In genomic region chr5:96968074-96968473, GRCh38 we compare ENCODE assay signal across 10 cellular contexts. TPM values are rescaled to one million over a fixed set of nuclear protein-coding genes. Genes with fewer than 3 reads are reported as not detected.
DNase-seq lines count a peak whose midpoint lies in the region; ATAC-seq, FAIRE-seq and TF ChIP-seq lines count a peak whose summit lies in the region.
"Had no signal": no experiment of that assay in that cellular context is flagged by ENCODE, and none has a peak within 500 bp of the region (broad histone marks: within the 10 kb centered on the region; RNA-seq: fewer than 3 reads in every experiment).

No MANE protein-coding gene starts in this region.

- H3K36me3 ChIP-seq in bronchial epithelial cell (ENCODE audit: control insufficient read depth, insufficient read depth, low read length) (no peaks in the 10 kb centered on the region), mesenchymal stem cell (ENCODE audit: control insufficient read depth in 1 of 2, insufficient read depth in 2 of 2, low read depth in 1 of 2, low read length in 2 of 2) (no peaks in the 10 kb centered on the region), Caco-2 (ENCODE audit: control insufficient read depth, insufficient read depth, low read length) (no peaks in the 10 kb centered on the region)

- H3K27me3 ChIP-seq in bronchial epithelial cell (ENCODE audit: control insufficient read depth, insufficient read depth, low read length) (no peaks in the 10 kb centered on the region), mesenchymal stem cell (ENCODE audit: control insufficient read depth in 1 of 2, insufficient read depth in 1 of 2, low read length in 2 of 2) (no peaks in the 10 kb centered on the region), Caco-2 (replicated peaks; ENCODE audit: control insufficient read depth, insufficient read depth, low read length) (no peaks in the 10 kb centered on the region)
- H3K27me3 ChIP-seq: spleen had no signal

- TF ChIP-seq CTCF in bronchial epithelial cell (IDR thresholded peaks at IDR 0.05; ENCODE audit: insufficient read depth, low read length, severe bottlenecking) = no peak
- no peak for TF ChIP-seq CTCF in Caco-2 (IDR thresholded peaks at IDR 0.05; ENCODE audit: insufficient read depth in 1 of 2, low read depth in 1 of 2, low read length in 1 of 2, severe bottlenecking in 1 of 2, unreplicated experiment in 1 of 2)

- no peak overlapping the region for H2AK5ac ChIP-seq in mesenchymal stem cell (ENCODE audit: low read length, severe bottlenecking)

- no peak for ATAC-seq in HG02571 (IDR thresholded peaks at IDR 0.05; ENCODE audit: unreplicated experiment)

- no peak overlapping the region for H4K91ac ChIP-seq in mesenchymal stem cell (ENCODE audit: low read length)

- no peak overlapping the region for H2AFZ ChIP-seq in mesenchymal stem cell (ENCODE audit: low read depth, low read length)

- no peak overlapping the region for H2BK120ac ChIP-seq in mesenchymal stem cell (ENCODE audit: low read depth, low read length)

- peaks cover 12% of the 10 kb centered on the region for H3K4me1 Mint-ChIP-seq in Caco-2 (ENCODE audit: low read depth, unreplicated experiment)

- no peak overlapping the region for H3K4me2 ChIP-seq in mesenchymal stem cell (ENCODE audit: low read length, poor library complexity, severe bottlenecking)

- H2BK15ac ChIP-seq in mesenchymal stem cell (ENCODE audit: low read depth, poor library complexity, severe bottlenecking) = no peak overlapping the region

- no peak overlapping the region for H2BK5ac ChIP-seq in mesenchymal stem cell (ENCODE audit: low read depth, low read length, poor library complexity, severe bottlenecking)

- H3K27me3 Mint-ChIP-seq in Caco-2 (ENCODE audit: insufficient read depth, unreplicated experiment) = no peaks in the 10 kb centered on the region

- TF ChIP-seq RAD21 in Ishikawa (IDR thresholded peaks at IDR 0.05; ENCODE audit: low read depth) = no peak

- H3K9me3 ChIP-seq in mesenchymal stem cell (ENCODE audit: control insufficient read depth, low read length) (no peaks in the 10 kb centered on the region), Caco-2 (no peaks in the 10 kb centered on the region)
- H3K9me3 ChIP-seq: spleen had no signal

- no peak for FAIRE-seq in bronchial epithelial cell (lab: Jason Lieb, UNC)

- no peak overlapping the region for H3K9ac ChIP-seq in mesenchymal stem cell (ENCODE audit: low read length)

- POLR2A ChIA-PET in Caco-2 (lab: Charles Lee) = no interaction called here

- BruUV-seq in Caco-2 (replicated peaks; lab: Mats Ljungman, UMichigan) = no TSS peak

- H4K8ac ChIP-seq in mesenchymal stem cell (ENCODE audit: low read length) = no peak overlapping the region

- peak; percentile 38 for DNase-seq in AG08396 (ENCODE audit: low spot score)
- DNase-seq in bronchial epithelial cell (ENCODE audit: low read depth) = peak; percentile 73
- DNase-seq in mesenchymal stem cell = peak; percentile 69
- no peak for DNase-seq in mesenteric fat pad (ENCODE audit: low spot score)
- no peak for DNase-seq in Caco-2
- DNase-seq in GM19238 (ENCODE audit: insufficient read length, low spot score) = no peak
- DNase-seq: Calu3, spleen had no signal

- intact Hi-C loops in Caco-2 (cut with micrococcal nuclease; ENCODE audit: unreplicated experiment) = no loop called here

- H3K14ac ChIP-seq in mesenchymal stem cell (ENCODE audit: low read length in 2 of 2) = no peak overlapping the region

- H3K23ac ChIP-seq in mesenchymal stem cell (ENCODE audit: low read length in 2 of 2) = no peak overlapping the region

- TF ChIP-seq EP300 in Ishikawa (IDR thresholded peaks at IDR 0.05; ENCODE audit: borderline replicate concordance) = no peak

- H3K4ac ChIP-seq in mesenchymal stem cell (ENCODE audit: low read depth in 1 of 2, low read length in 2 of 2) = no peak overlapping the region

- H3K36me3 Mint-ChIP-seq in Caco-2 (ENCODE audit: insufficient read depth, unreplicated experiment) = no peaks in the 10 kb centered on the region

- H3K27ac Mint-ChIP-seq in Caco-2 (ENCODE audit: unreplicated experiment) = no peak overlapping the region

- H3K27ac ChIP-seq in mesenchymal stem cell (ENCODE audit: low read length, poor library complexity, severe bottlenecking) = peak overlapping the region; percentile 3

- WGBS in mesenchymal stem cell = 25% methylated on average over 1 of the region's 1 CpG

- H3K79me1 ChIP-seq in mesenchymal stem cell (replicated peaks; ENCODE audit: low read length, poor library complexity, severe bottlenecking) = peaks cover 2% of the 10 kb centered on the region

- H3K4me1 ChIP-seq in mesenchymal stem cell (ENCODE audit: control insufficient read depth, insufficient read depth, low read depth, low read length) (peaks cover 4% of the 10 kb centered on the region), Caco-2 (peaks cover 9% of the 10 kb centered on the region; the same call in 1 of the 2 replicates)

- H2BK12ac ChIP-seq in mesenchymal stem cell (ENCODE audit: low read length in 2 of 2) = no peak overlapping the region

- no peak overlapping the region for H3K18ac ChIP-seq in mesenchymal stem cell (ENCODE audit: low read depth in 1 of 2, low read length in 2 of 2)

- CTCF ChIA-PET in Caco-2 (lab: Charles Lee) = no interaction called here

- no peak overlapping the region for H3K4me3 Mint-ChIP-seq in Caco-2 (ENCODE audit: unreplicated experiment)

- no peak overlapping the region for H3K4me3 ChIP-seq in bronchial epithelial cell (ENCODE audit: low read depth, low read length)
- no peak overlapping the region for H3K4me3 ChIP-seq in mesenchymal stem cell (ENCODE audit: insufficient read depth in 1 of 2, low read depth in 1 of 2, low read length in 2 of 2)
- no peak overlapping the region for H3K4me3 ChIP-seq in Caco-2 (ENCODE audit: low read depth, low read length)
- H3K4me3 ChIP-seq: spleen had no signal

- no peaks in the 10 kb centered on the region for H3K9me3 Mint-ChIP-seq in Caco-2 (ENCODE audit: unreplicated experiment)

TF ChIP-seq in Ishikawa, 13 proteins besides CTCF, POLR2A, EP300 and RAD21:
- TF ChIP-seq TEAD4 (IDR thresholded peaks at IDR 0.05) (0 out of 2 replicates have a peak, but pooled peaks have one; percentile 9), USF1 (IDR thresholded peaks at IDR 0.05) (no peak), CEBPB (IDR thresholded peaks at IDR 0.05) (no peak), EGR1 (IDR thresholded peaks at IDR 0.05) (no peak)

RNA-seq across cellular contexts. Expression of gene LNPEP, which starts 32.2 kb away (rescaled TPM):
- total RNA-seq in bronchial epithelial cell (29.8 and 30.3 TPM in 2 replicates), mesenteric fat pad (132 TPM), Caco-2 (2022) (21.4 and 21.9 TPM in 2 replicates)
- 10.2 TPM for polyA plus RNA-seq in mesenchymal stem cell (2013, experiment 1 of 2)
- 10.3 TPM for polyA plus RNA-seq in mesenchymal stem cell (2013, experiment 2 of 2)

Comparison
In these comparisons a context has a peak if more than half of its experiments do, and no peak if none do; other contexts are left out.
1. DNase-seq: peak in AG08396 (single experiment), bronchial epithelial cell (single experiment) and mesenchymal stem cell (single experiment); none in mesenteric fat pad (single experiment), Caco-2 (0 of 2) and GM19238 (single experiment).